In genomic region chr3:10248984-10249748, GRCh38 we compare ENCODE assay signal across 1 cellular context.
A peak's percentile ranks its signal among the peaks of the same experiment; 100 is the strongest.
TF ChIP-seq lines count a peak whose summit lies in the region.

No MANE protein-coding gene starts in this region.

TF ChIP-seq in K562, 482 proteins besides CTCF, POLR2A, EP300 and RAD21 (continued from another document and continues in another):
- TF ChIP-seq, protein P1, sequence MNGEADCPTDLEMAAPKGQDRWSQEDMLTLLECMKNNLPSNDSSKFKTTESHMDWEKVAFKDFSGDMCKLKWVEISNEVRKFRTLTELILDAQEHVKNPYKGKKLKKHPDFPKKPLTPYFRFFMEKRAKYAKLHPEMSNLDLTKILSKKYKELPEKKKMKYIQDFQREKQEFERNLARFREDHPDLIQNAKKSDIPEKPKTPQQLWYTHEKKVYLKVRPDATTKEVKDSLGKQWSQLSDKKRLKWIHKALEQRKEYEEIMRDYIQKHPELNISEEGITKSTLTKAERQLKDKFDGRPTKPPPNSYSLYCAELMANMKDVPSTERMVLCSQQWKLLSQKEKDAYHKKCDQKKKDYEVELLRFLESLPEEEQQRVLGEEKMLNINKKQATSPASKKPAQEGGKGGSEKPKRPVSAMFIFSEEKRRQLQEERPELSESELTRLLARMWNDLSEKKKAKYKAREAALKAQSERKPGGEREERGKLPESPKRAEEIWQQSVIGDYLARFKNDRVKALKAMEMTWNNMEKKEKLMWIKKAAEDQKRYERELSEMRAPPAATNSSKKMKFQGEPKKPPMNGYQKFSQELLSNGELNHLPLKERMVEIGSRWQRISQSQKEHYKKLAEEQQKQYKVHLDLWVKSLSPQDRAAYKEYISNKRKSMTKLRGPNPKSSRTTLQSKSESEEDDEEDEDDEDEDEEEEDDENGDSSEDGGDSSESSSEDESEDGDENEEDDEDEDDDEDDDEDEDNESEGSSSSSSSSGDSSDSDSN (IDR thresholded peaks at IDR 0.05; ENCODE audit: borderline replicate concordance in 1 of 2, low read depth in 2 of 2, low read length in 2 of 2) = peak in 1 of 2 experiments; percentile 64; a peak in 1 of 4 replicates
- TF ChIP-seq EWSR1 (IDR thresholded peaks at IDR 0.05; ENCODE audit: borderline replicate concordance, low read depth, partially characterized antibody) (no peak), MYC (IDR thresholded peaks at IDR 0.05; ENCODE audit: low read depth, low read length) (no peak; the same call in 1 of the 2 replicates), MYC (CRISPR knock-in tag; IDR thresholded peaks at IDR 0.05; ENCODE audit: borderline replicate concordance, low read depth) (peak; percentile 54; the same call in 1 of the 2 replicates), PML (IDR thresholded peaks at IDR 0.05; ENCODE audit: low read length) (0 out of 2 replicates have a peak, but pooled peaks have one; percentile 46), HEY1 (CRISPR knock-in tag; IDR thresholded peaks at IDR 0.05; ENCODE audit: borderline replicate concordance) (no peak), NKRF (IDR thresholded peaks at IDR 0.05; ENCODE audit: borderline replicate concordance) (peak; percentile 10; the same call in 1 of the 2 replicates), ATF3 (IDR thresholded peaks at IDR 0.05) (no peak), ATF3 (CRISPR knock-in tag; conservative IDR thresholded peaks at IDR 0.05) (peak; percentile 61; the same call in 1 of the 2 replicates), CGGBP1 (CRISPR knock-in tag; IDR thresholded peaks at IDR 0.05) (no peak), TBL1XR1 (IDR thresholded peaks at IDR 0.05; ENCODE audit: low read length in 2 of 2) (no peak), HOMEZ (CRISPR knock-in tag; IDR thresholded peaks at IDR 0.05) (no peak), RUNX1 (IDR thresholded peaks at IDR 0.05; ENCODE audit: low read depth) (no peak), ZKSCAN3 (CRISPR knock-in tag; IDR thresholded peaks at IDR 0.05) (no peak), ZNF511 (CRISPR knock-in tag; IDR thresholded peaks at IDR 0.05) (no peak), PHF20 (IDR thresholded peaks at IDR 0.05; ENCODE audit: partially characterized antibody) (peak; percentile 22), ESRRB (CRISPR knock-in tag; IDR thresholded peaks at IDR 0.05; ENCODE audit: borderline replicate concordance) (no peak), ARHGAP35 (IDR thresholded peaks at IDR 0.05; ENCODE audit: partially characterized antibody) (no peak), KLF13 (tag; IDR thresholded peaks at IDR 0.05; ENCODE audit: borderline replicate concordance, low read depth) (peak; percentile 41; the same call in 1 of the 2 replicates), ETV5 (CRISPR knock-in tag; IDR thresholded peaks at IDR 0.05; ENCODE audit: low read depth) (peak; percentile 29; the same call in 1 of the 2 replicates), ZNF764 (CRISPR knock-in tag; IDR thresholded peaks at IDR 0.05; ENCODE audit: low read depth) (no peak), NRF1 (conservative IDR thresholded peaks at IDR 0.05 in 1 of 2, IDR thresholded peaks at IDR 0.05 in 1 of 2) (peak in 1 of 2 experiments; percentile 41; a peak in 1 of 4 replicates), HNRNPLL (IDR thresholded peaks at IDR 0.05; ENCODE audit: low read depth, low read length, poor library complexity, severe bottlenecking) (no peak), HMG20B (CRISPR knock-in tag; IDR thresholded peaks at IDR 0.05) (no peak), SMARCA4 (IDR thresholded peaks at IDR 0.05) (no peak), SIN3A (IDR thresholded peaks at IDR 0.05; ENCODE audit: borderline replicate concordance in 2 of 2, control insufficient read depth in 1 of 2, low read depth in 2 of 2, low read length in 2 of 2) (peak; percentile 15 to 39; a peak in 1 of 4 replicates), ILF3 (IDR thresholded peaks at IDR 0.05; ENCODE audit: borderline replicate concordance) (no peak), IFI16 (CRISPR knock-in tag; IDR thresholded peaks at IDR 0.05) (no peak), NR2C1 (IDR thresholded peaks at IDR 0.05) (no peak), NR2C1 (tag; IDR thresholded peaks at IDR 0.05) (0 out of 2 replicates have a peak, but pooled peaks have one; percentile 1), TCF15 (CRISPR knock-in tag; IDR thresholded peaks at IDR 0.05) (0 out of 2 replicates have a peak, but pooled peaks have one; percentile 27), FOXK2 (conservative IDR thresholded peaks at IDR 0.05 in 1 of 2, IDR thresholded peaks at IDR 0.05 in 1 of 2; ENCODE audit: low read depth in 2 of 2) (no peak), GTF2F1 (IDR thresholded peaks at IDR 0.05; ENCODE audit: low read depth, low read length) (0 out of 2 replicates have a peak, but pooled peaks have one; percentile 18), HOXB6 (CRISPR knock-in tag; IDR thresholded peaks at IDR 0.05; ENCODE audit: borderline replicate concordance) (no peak), ZNF239 (CRISPR knock-in tag; IDR thresholded peaks at IDR 0.05) (no peak), LCOR (CRISPR knock-in tag; IDR thresholded peaks at IDR 0.05) (peak; percentile 10; the same call in 1 of the 2 replicates), RBM14 (IDR thresholded peaks at IDR 0.05; ENCODE audit: borderline replicate concordance, insufficient read depth, low read depth, low read length) (0 out of 2 replicates have a peak, but pooled peaks have one; percentile 59), FOSL1 (tag; conservative IDR thresholded peaks at IDR 0.05) (no peak), BRD4 (IDR thresholded peaks at IDR 0.05) (no peak), HNRNPL (IDR thresholded peaks at IDR 0.05; ENCODE audit: low read depth, low read length) (no peak), KAT7 (CRISPR knock-in tag; IDR thresholded peaks at IDR 0.05; ENCODE audit: borderline replicate concordance) (peak; percentile 34; the same call in 1 of the 2 replicates), MITF (IDR thresholded peaks at IDR 0.05) (0 out of 2 replicates have a peak, but pooled peaks have one; percentile 6), TCF7 (IDR thresholded peaks at IDR 0.05; ENCODE audit: borderline replicate concordance) (no peak), GTF2B (IDR thresholded peaks at IDR 0.05; ENCODE audit: extremely low read depth, insufficient read length) (no peak), NONO (IDR thresholded peaks at IDR 0.05; ENCODE audit: low read depth in 2 of 2, low read length in 1 of 2) (0 out of 4 replicates have a peak, but pooled peaks of 1 of the 2 experiments have one; percentile 24), MIER1 (IDR thresholded peaks at IDR 0.05; ENCODE audit: low read depth) (no peak), WHSC1 (IDR thresholded peaks at IDR 0.05; ENCODE audit: low read length) (no peak), RHOXF2B (CRISPR knock-in tag; conservative IDR thresholded peaks at IDR 0.05) (no peak), XRCC5 (IDR thresholded peaks at IDR 0.05; ENCODE audit: low read depth, low read length) (no peak; the same call in 1 of the 2 replicates), SAP30 (IDR thresholded peaks at IDR 0.05; ENCODE audit: borderline replicate concordance, insufficient read depth, low read depth, low read length, poor library complexity, severe bottlenecking) (peak; percentile 55), ZBTB43 (CRISPR knock-in tag; IDR thresholded peaks at IDR 0.05) (0 out of 2 replicates have a peak, but pooled peaks have one; percentile 67)
- TF ChIP-seq, protein P2, sequence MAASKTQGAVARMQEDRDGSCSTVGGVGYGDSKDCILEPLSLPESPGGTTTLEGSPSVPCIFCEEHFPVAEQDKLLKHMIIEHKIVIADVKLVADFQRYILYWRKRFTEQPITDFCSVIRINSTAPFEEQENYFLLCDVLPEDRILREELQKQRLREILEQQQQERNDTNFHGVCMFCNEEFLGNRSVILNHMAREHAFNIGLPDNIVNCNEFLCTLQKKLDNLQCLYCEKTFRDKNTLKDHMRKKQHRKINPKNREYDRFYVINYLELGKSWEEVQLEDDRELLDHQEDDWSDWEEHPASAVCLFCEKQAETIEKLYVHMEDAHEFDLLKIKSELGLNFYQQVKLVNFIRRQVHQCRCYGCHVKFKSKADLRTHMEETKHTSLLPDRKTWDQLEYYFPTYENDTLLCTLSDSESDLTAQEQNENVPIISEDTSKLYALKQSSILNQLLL (CRISPR knock-in tag; IDR thresholded peaks at IDR 0.05; ENCODE audit: borderline replicate concordance) = no peak
- TF ChIP-seq, protein P3, sequence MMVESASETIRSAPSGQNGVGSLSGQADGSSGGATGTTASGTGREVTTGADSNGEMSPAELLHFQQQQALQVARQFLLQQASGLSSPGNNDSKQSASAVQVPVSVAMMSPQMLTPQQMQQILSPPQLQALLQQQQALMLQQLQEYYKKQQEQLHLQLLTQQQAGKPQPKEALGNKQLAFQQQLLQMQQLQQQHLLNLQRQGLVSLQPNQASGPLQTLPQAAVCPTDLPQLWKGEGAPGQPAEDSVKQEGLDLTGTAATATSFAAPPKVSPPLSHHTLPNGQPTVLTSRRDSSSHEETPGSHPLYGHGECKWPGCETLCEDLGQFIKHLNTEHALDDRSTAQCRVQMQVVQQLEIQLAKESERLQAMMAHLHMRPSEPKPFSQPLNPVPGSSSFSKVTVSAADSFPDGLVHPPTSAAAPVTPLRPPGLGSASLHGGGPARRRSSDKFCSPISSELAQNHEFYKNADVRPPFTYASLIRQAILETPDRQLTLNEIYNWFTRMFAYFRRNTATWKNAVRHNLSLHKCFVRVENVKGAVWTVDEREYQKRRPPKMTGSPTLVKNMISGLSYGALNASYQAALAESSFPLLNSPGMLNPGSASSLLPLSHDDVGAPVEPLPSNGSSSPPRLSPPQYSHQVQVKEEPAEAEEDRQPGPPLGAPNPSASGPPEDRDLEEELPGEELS (CRISPR knock-in tag; IDR thresholded peaks at IDR 0.05; ENCODE audit: borderline replicate concordance) = no peak
